ENCODE assay signal across 10 cellular contexts in the genomic region with DNA sequence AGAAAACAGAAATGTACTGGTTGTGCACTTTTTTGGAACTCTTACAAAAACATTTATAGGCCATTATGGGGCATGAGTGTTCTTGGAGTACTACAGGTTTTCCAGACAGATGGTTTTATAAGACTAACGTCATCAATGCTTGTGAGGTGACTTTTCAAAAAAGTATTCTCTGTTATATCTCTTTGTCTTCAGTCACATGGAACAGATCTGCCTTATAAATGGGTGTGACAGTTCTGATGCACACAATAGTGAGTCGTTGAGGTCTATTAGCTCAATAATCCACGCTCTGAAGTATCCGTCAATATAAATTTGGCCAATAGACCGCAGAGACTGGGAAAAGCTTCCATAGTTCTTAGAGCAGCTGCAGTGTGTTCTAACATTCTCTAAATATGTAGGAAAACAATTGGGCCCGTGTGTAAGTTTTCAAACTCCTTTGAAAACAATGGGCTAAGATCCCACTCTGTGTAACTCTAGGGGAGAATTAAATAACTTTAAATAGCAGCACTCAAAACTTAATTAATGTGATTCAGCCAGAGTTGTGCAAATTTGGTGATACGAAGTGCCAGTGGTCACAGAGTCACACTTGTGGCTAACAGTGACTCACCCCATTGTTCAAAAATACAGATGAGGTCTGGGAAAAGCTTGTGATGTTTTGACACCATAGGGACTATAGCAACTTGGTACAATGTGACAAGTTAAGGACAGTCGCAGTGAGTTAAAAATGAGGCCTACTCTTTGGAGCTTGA.
DNase-seq lines count a peak whose midpoint lies in the region; ATAC-seq and TF ChIP-seq lines count a peak whose summit lies in the region.
"Had no signal": no experiment of that assay in that cellular context is flagged by ENCODE, and none has a peak within 500 bp of the region (broad histone marks: within the 10 kb centered on the region; RNA-seq: fewer than 3 reads in every experiment).

No MANE protein-coding gene starts in this region.

- H3K4me1 ChIP-seq in HEK293 (ENCODE audit: control insufficient read depth, insufficient read depth, low read length): peaks cover 19% of the 10 kb centered on the region
- no peaks in the 10 kb centered on the region for H3K4me1 ChIP-seq in CD8-positive, alpha-beta T cell (ENCODE audit: insufficient read depth, low read length)

- H3K36me3 ChIP-seq in HEK293 (ENCODE audit: control insufficient read depth in 2 of 2, insufficient read depth in 1 of 2, low read length in 2 of 2): no peaks in the 10 kb centered on the region
- no peaks in the 10 kb centered on the region for H3K36me3 ChIP-seq in CD8-positive, alpha-beta T cell (ENCODE audit: insufficient read depth, low read length)

- no peaks in the 10 kb centered on the region for H3K36me3 Mint-ChIP-seq in CD8-positive, alpha-beta T cell

- TF ChIP-seq CTCF in HEK293 (tag by site-specific recombination; IDR thresholded peaks at IDR 0.05): no peak
- TF ChIP-seq CTCF in CD8-positive, alpha-beta T cell (IDR thresholded peaks at IDR 0.05): no peak

- in situ Hi-C loops in ACHN (cut with HindIII; ENCODE audit: low pct_ligation_motif_present, low pct_unique_long_range_greater_than_20kb, low sequenced_read_pairs): no loop called here

- intact Hi-C loops in CD8-positive, alpha-beta T cell (cut with DNase I, micrococcal nuclease): no loop called here

- H3K27me3 ChIP-seq in CD8-positive, alpha-beta T cell (ENCODE audit: insufficient read depth, low read length): no peaks in the 10 kb centered on the region

- no peak overlapping the region for H3K27ac ChIP-seq in HEK293 (ENCODE audit: extremely low read depth, low read depth, low read length)
- no peak overlapping the region for H3K27ac ChIP-seq in CD8-positive, alpha-beta T cell (ENCODE audit: low read depth, low read length)

- DNase-seq in ACHN: peak; percentile 2
- DNase-seq in amniotic epithelial cell (ENCODE audit: low read depth): peak; percentile 13
- peak; percentile 87 for DNase-seq in kidney tubule cell (ENCODE audit: low spot score)
- DNase-seq in CD8-positive, alpha-beta T cell: no peak
- DNase-seq in DMS 273 (lab: John Stamatoyannopoulos, UW; ENCODE audit: unreplicated experiment): no peak
- no peak for DNase-seq in stimulated activated CD4-positive, alpha-beta T cell treated with anti-CD3 and anti-CD28 coated beads, Interleukin-2, amount 100 ng/mL, for 24 hours
- DNase-seq: activated CD4-positive, alpha-beta T cell treated with anti-CD3 and anti-CD28 coated beads for 4 hours; NCI-H524 had no signal

- no peak overlapping the region for H3K27ac Mint-ChIP-seq in CD8-positive, alpha-beta T cell

- POLR2A ChIA-PET in HEK293 (lab: Yijun Ruan, JAX): interaction anchor here (0.6 kb wide), 1 partner anchor 310 kb away, joined by 4 read pairs; no protein-coding TSS in a partner anchor
- POLR2A ChIA-PET in CD8-positive, alpha-beta T cell (lab: Charles Lee): no interaction called here

- H3K4me3 Mint-ChIP-seq in CD8-positive, alpha-beta T cell: no peak overlapping the region

- ATAC-seq in CD8-positive, alpha-beta T cell: no peak
- ATAC-seq in GM21717 (IDR thresholded peaks at IDR 0.05; ENCODE audit: unreplicated experiment): no peak

- H3K9me3 Mint-ChIP-seq in CD8-positive, alpha-beta T cell: no peaks in the 10 kb centered on the region

- H3K4me1 Mint-ChIP-seq in CD8-positive, alpha-beta T cell (ENCODE audit: low read depth): no peaks in the 10 kb centered on the region

- H3K9me3 ChIP-seq in HEK293 (ENCODE audit: control insufficient read depth, insufficient read depth, low read depth, low read length): no peaks in the 10 kb centered on the region
- H3K9me3 ChIP-seq in CD8-positive, alpha-beta T cell (ENCODE audit: low read length): no peaks in the 10 kb centered on the region

- CTCF ChIA-PET in HEK293 (lab: Yijun Ruan, JAX): interaction anchor here (0.7 kb wide), 1 partner anchor 149 kb away, joined by 3 read pairs; no protein-coding TSS in a partner anchor
- CTCF ChIA-PET in CD8-positive, alpha-beta T cell (lab: Charles Lee): interaction anchor here (1.0 to 1.5 kb wide), 2 partner anchors 11 to 318 kb away, joined by 3 read pairs; no protein-coding TSS in a partner anchor

- H3K27me3 Mint-ChIP-seq in CD8-positive, alpha-beta T cell (ENCODE audit: low read depth): no peaks in the 10 kb centered on the region

- no peak overlapping the region for H3K4me3 ChIP-seq in HEK293 (ENCODE audit: low read depth, low read length)
- H3K4me3 ChIP-seq in CD8-positive, alpha-beta T cell (ENCODE audit: low read depth, low read length): no peak overlapping the region

TF ChIP-seq in HEK293, 187 proteins besides CTCF, POLR2A, EP300 and RAD21:
- TF ChIP-seq ZNF24 (tag by site-specific recombination; IDR thresholded peaks at IDR 0.05): no peak
- TF ChIP-seq ZNF548 (tag by site-specific recombination; IDR thresholded peaks at IDR 0.05): no peak
- no peak for TF ChIP-seq ZNF184 (tag by site-specific recombination; IDR thresholded peaks at IDR 0.05)
- TF ChIP-seq ZNF514 (tag by site-specific recombination; IDR thresholded peaks at IDR 0.05): no peak
- peak; percentile 36; the same call in 1 of the 2 replicates for TF ChIP-seq SCRT2 (tag by site-specific recombination; IDR thresholded peaks at IDR 0.05)
- TF ChIP-seq ZNF549 (tag by site-specific recombination; IDR thresholded peaks at IDR 0.05): no peak
- TF ChIP-seq, protein P1, sequence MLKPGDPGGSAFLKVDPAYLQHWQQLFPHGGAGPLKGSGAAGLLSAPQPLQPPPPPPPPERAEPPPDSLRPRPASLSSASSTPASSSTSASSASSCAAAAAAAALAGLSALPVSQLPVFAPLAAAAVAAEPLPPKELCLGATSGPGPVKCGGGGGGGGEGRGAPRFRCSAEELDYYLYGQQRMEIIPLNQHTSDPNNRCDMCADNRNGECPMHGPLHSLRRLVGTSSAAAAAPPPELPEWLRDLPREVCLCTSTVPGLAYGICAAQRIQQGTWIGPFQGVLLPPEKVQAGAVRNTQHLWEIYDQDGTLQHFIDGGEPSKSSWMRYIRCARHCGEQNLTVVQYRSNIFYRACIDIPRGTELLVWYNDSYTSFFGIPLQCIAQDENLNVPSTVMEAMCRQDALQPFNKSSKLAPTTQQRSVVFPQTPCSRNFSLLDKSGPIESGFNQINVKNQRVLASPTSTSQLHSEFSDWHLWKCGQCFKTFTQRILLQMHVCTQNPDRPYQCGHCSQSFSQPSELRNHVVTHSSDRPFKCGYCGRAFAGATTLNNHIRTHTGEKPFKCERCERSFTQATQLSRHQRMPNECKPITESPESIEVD (tag by site-specific recombination; IDR thresholded peaks at IDR 0.05): no peak; the same call in 1 of the 2 replicates
- no peak for TF ChIP-seq YY2 (tag by site-specific recombination; IDR thresholded peaks at IDR 0.05)
- no peak for TF ChIP-seq ZNF266 (tag by site-specific recombination; IDR thresholded peaks at IDR 0.05; ENCODE audit: low read depth)
- no peak for TF ChIP-seq HOXC10 (CRISPR knock-in tag; IDR thresholded peaks at IDR 0.05)
- TF ChIP-seq, protein P2, sequence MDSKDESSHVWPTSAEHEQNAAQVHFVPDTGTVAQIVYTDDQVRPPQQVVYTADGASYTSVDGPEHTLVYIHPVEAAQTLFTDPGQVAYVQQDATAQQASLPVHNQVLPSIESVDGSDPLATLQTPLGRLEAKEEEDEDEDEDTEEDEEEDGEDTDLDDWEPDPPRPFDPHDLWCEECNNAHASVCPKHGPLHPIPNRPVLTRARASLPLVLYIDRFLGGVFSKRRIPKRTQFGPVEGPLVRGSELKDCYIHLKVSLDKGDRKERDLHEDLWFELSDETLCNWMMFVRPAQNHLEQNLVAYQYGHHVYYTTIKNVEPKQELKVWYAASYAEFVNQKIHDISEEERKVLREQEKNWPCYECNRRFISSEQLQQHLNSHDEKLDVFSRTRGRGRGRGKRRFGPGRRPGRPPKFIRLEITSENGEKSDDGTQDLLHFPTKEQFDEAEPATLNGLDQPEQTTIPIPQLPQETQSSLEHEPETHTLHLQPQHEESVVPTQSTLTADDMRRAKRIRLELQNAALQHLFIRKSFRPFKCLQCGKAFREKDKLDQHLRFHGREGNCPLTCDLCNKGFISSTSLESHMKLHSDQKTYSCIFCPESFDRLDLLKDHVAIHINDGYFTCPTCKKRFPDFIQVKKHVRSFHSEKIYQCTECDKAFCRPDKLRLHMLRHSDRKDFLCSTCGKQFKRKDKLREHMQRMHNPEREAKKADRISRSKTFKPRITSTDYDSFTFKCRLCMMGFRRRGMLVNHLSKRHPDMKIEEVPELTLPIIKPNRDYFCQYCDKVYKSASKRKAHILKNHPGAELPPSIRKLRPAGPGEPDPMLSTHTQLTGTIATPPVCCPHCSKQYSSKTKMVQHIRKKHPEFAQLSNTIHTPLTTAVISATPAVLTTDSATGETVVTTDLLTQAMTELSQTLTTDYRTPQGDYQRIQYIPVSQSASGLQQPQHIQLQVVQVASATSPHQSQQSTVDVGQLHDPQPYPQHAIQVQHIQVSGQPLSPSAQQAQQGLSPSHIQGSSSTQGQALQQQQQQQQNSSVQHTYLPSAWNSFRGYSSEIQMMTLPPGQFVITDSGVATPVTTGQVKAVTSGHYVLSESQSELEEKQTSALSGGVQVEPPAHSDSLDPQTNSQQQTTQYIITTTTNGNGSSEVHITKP (tag by site-specific recombination; IDR thresholded peaks at IDR 0.05): no peak
- TF ChIP-seq SP7 (tag by site-specific recombination; IDR thresholded peaks at IDR 0.05): 0 out of 2 replicates have a peak, but pooled peaks have one; percentile 16
- no peak for TF ChIP-seq SETDB1 (IDR thresholded peaks at IDR 0.05; ENCODE audit: insufficient read length, low read length)

Comparison
In these comparisons a context has a peak if more than half of its experiments do, and no peak if none do; other contexts are left out.
1. DNase-seq: peak in ACHN (single experiment), amniotic epithelial cell (single experiment) and kidney tubule cell (single experiment); none in CD8-positive, alpha-beta T cell (0 of 7), DMS 273 (single experiment) and stimulated activated CD4-positive, alpha-beta T cell treated with anti-CD3 and anti-CD28 coated beads, Interleukin-2, amount 100 ng/mL, for 24 hours (0 of 2).